Comparison of ENCODE assay signal across 8 cellular contexts in genomic region chr15:41416742-41417417, GRCh38. TPM values are rescaled to one million over a fixed set of nuclear protein-coding genes. Genes with fewer than 3 reads are reported as not detected.
DNase-seq lines count a peak whose midpoint lies in the region; ATAC-seq and TF ChIP-seq lines count a peak whose summit lies in the region.

TSS of gene RTF1 (plus strand) at chr15:41417095. CDS start at chr15:41417116, 21 bp downstream.

- peak within 1 kb of the TSS; percentile 88 for H3K4me3 Mint-ChIP-seq in activated CD4-positive, alpha-beta memory T cell treated with anti-CD3 and anti-CD28 coated beads for 36 hours

- peaks cover 0 to 15% (median 4%) of the 10 kb centered on the region in 11 experiments; a peak in 8 of 22 replicates for H3K36me3 ChIP-seq in BLaER1 treated with 17β-estradiol and CSF1 and Interleukin-3, amounts not matched to agents 10 nM and 100 nM
- H3K36me3 ChIP-seq in right lobe of liver = no peaks in the 10 kb centered on the region

- peak within 1 kb of the TSS; percentile 83 for H3K27ac Mint-ChIP-seq in activated CD4-positive, alpha-beta memory T cell treated with anti-CD3 and anti-CD28 coated beads for 36 hours

- H3K27me3 Mint-ChIP-seq in activated CD4-positive, alpha-beta memory T cell treated with anti-CD3 and anti-CD28 coated beads for 36 hours = no peaks in the 10 kb centered on the region

- ATAC-seq in GM19351 (IDR thresholded peaks at IDR 0.05; ENCODE audit: unreplicated experiment) (peak; percentile 86), HG03520 (IDR thresholded peaks at IDR 0.05; ENCODE audit: unreplicated experiment) (peak; percentile 70), right lobe of liver (peak; percentile 97 to 99 (median 98))

- intact Hi-C loops in activated CD4-positive, alpha-beta memory T cell treated with anti-CD3 and anti-CD28 coated beads for 36 hours (cut with micrococcal nuclease) = loop anchor here (1.0 to 10.0 kb wide), 4 partner anchors 15 to 182 kb away; partner anchors contain the start of genes CHP1, EXD1, ITPKA and NDUFAF1
- intact Hi-C loops in right lobe of liver (cut with DNase I) = no loop called here

- CTCF ChIA-PET in activated CD4-positive, alpha-beta memory T cell treated with anti-CD3 and anti-CD28 coated beads for 36 hours (lab: Charles Lee) = interaction anchor here (0.6 kb wide), 1 partner anchor 383 kb away, joined by 4 read pairs; no protein-coding TSS in a partner anchor

- H3K36me3 Mint-ChIP-seq in activated CD4-positive, alpha-beta memory T cell treated with anti-CD3 and anti-CD28 coated beads for 36 hours = peaks cover 8% of the 10 kb centered on the region

- TF ChIP-seq CTCF in right lobe of liver (IDR thresholded peaks at IDR 0.05) = no peak

- no peaks in the 10 kb centered on the region for H3K9me3 ChIP-seq in BLaER1 treated with 17β-estradiol and CSF1 and Interleukin-3, amounts not matched to agents 10 nM and 100 nM (replicated peaks in 1 of 11)
- no peaks in the 10 kb centered on the region for H3K9me3 ChIP-seq in right lobe of liver

- peaks cover 38 to 49% (median 48%) of the 10 kb centered on the region in 11 experiments; a peak in 21 of 22 replicates for H4K20me1 ChIP-seq in BLaER1 treated with 17β-estradiol and CSF1 and Interleukin-3, amounts not matched to agents 10 nM and 100 nM

- peak within 1 kb of the TSS; percentile 91 to 98 (median 96) for H3K9ac ChIP-seq in BLaER1 treated with 17β-estradiol and CSF1 and Interleukin-3, amounts not matched to agents 10 nM and 100 nM

- H3K4me2 ChIP-seq in BLaER1 treated with 17β-estradiol and CSF1 and Interleukin-3, amounts not matched to agents 10 nM and 100 nM = peak within 1 kb of the TSS; percentile 85 to 98 (median 93)

- peak within 1 kb of the TSS; percentile 76 to 99 (median 94) for H3K4me3 ChIP-seq in BLaER1 treated with 17β-estradiol and CSF1 and Interleukin-3, amounts not matched to agents 10 nM and 100 nM
- peak within 1 kb of the TSS; percentile 92 to 98 (median 96) for H3K4me3 ChIP-seq in right lobe of liver

- POLR2A ChIA-PET in activated CD4-positive, alpha-beta memory T cell treated with anti-CD3 and anti-CD28 coated beads for 36 hours (lab: Charles Lee) = interaction anchor here (1.4 to 1.6 kb wide), 2 partner anchors 15 to 301 kb away, joined by 3 to 4 read pairs; partner anchors contain the start of genes INO80 and NDUFAF1

- H3K4me1 ChIP-seq in BLaER1 treated with 17β-estradiol and CSF1 and Interleukin-3, amounts not matched to agents 10 nM and 100 nM = peaks cover 21 to 43% (median 30%) of the 10 kb centered on the region in 10 experiments
- H3K4me1 ChIP-seq in right lobe of liver = peaks cover 0 to 15% (median 5%) of the 10 kb centered on the region in 4 donors

- no peaks in the 10 kb centered on the region for H3K9me3 Mint-ChIP-seq in activated CD4-positive, alpha-beta memory T cell treated with anti-CD3 and anti-CD28 coated beads for 36 hours

- H3K4me1 Mint-ChIP-seq in activated CD4-positive, alpha-beta memory T cell treated with anti-CD3 and anti-CD28 coated beads for 36 hours (ENCODE audit: low read depth) = peaks cover 40% of the 10 kb centered on the region

- H3K27me3 ChIP-seq in BLaER1 treated with 17β-estradiol and CSF1 and Interleukin-3, amounts not matched to agents 10 nM and 100 nM = no peaks in the 10 kb centered on the region
- H3K27me3 ChIP-seq in right lobe of liver = no peaks in the 10 kb centered on the region

- peak; percentile 83 for TF ChIP-seq POLR2A in right lobe of liver (IDR thresholded peaks at IDR 0.05)

- peak; percentile 73 for DNase-seq in NCI-H82 treated with DMSO at 0.1 percent for 48 hours (lab: John Stamatoyannopoulos, UW; ENCODE audit: unreplicated experiment)
- DNase-seq in activated CD4-positive, alpha-beta memory T cell treated with anti-CD3 and anti-CD28 coated beads for 36 hours = peak; percentile 98
- DNase-seq in dermis microvascular lymphatic vessel endothelial cell (ENCODE audit: low read depth in 2 of 2) = peak; percentile 72 to 90
- DNase-seq in right lobe of liver = peak; percentile 96 to 98 (median 96)
- peak; percentile 96 for DNase-seq in stimulated activated CD4-positive, alpha-beta T cell treated with anti-CD3 and anti-CD28 coated beads, Interleukin-4, amount 100 ng/mL, for 24 hours

- 2% methylated on average over 12 of the region's 74 CpGs for WGBS in right lobe of liver (ENCODE audit: insufficient coverage, low coverage, low lambda C conversion rate, missing lambda C conversion rate)

- H3K27ac ChIP-seq in BLaER1 treated with 17β-estradiol and CSF1 and Interleukin-3, amounts not matched to agents 10 nM and 100 nM = peak within 1 kb of the TSS; percentile 76 to 95 (median 89)
- H3K27ac ChIP-seq in right lobe of liver = peak within 1 kb of the TSS; percentile 62 to 74 (median 63)

RNA-seq across cellular contexts. Expression of gene RTF1, which starts in this region (rescaled TPM):
- 10 to 100 TPM; 24.9 to 26.2 TPM for total RNA-seq in activated CD4-positive, alpha-beta memory T cell treated with anti-CD3 and anti-CD28 coated beads for 36 hours
- total RNA-seq in dermis microvascular lymphatic vessel endothelial cell = 11.9 and 13.9 TPM in 2 replicates
- total RNA-seq in right lobe of liver = 10 to 100 TPM; 10.5 to 21.5 (median 14.2) TPM

Comparison
In these comparisons a context has a peak if more than half of its experiments do, and no peak if none do; other contexts are left out.
1. Peak in every context shown above with its lines: DNase-seq, ATAC-seq, H3K4me3 ChIP-seq and H3K27ac ChIP-seq.